12 cellular contexts compared by ENCODE assay signal in the genomic region with DNA sequence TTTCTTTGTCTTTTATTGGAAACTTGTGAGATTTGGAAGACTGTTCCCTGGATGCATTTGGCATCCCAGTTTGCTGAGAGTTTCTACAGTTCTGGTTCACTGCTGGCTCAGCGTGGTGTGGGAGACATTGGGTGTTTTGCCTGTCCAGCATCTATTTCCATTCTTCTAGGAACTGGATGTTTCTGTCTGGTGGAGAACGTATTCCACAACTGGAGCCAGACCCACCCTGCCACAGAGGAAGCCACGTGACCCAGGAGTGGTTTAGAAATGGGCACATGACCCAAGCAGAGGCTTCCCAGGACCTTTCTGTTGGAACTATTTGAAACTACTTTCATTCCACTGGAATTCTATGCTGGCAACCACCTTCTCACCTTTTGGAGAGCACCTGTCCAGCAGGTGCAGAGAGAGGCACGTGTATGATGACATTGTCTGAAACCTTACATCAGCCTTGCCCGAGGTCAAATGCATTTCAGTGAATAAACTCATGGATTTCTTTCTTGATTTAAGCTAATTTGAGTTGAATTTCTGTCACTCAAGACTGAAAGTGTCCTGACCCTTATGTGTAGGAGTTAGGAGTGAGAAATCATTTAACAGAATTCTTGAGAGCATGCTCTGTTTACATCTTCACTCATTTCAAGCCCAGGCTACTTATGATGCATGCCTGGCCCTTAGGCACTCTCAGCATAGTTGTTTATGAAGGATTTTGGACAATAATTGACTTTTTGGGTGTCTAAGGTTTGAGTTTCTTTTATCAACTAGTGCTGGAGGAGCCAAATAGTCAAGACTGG.
DNase-seq lines count a peak whose midpoint lies in the region; ATAC-seq and FAIRE-seq lines count a peak whose summit lies in the region.
"Had no signal": no experiment of that assay in that cellular context is flagged by ENCODE, and none has a peak within 500 bp of the region (broad histone marks: within the 10 kb centered on the region; RNA-seq: fewer than 3 reads in every experiment).

No MANE protein-coding gene starts in this region.

- no peak for DNase-seq in activated T-cell treated with anti-CD3 and anti-CD28 coated beads, Interleukin-2, amount 50 U/mL, for 4 hours
- DNase-seq in activated T-cell treated with anti-CD3 and anti-CD28 coated beads, Interleukin-2, amount 50 U/mL, for 1 hour: no peak
- peak in 1 of 2 donors; percentile 64 for DNase-seq in stimulated activated effector memory CD8-positive, alpha-beta T cell treated with anti-CD3 and anti-CD28 coated beads, Interleukin-12 subunit alpha, Interleukin-12 subunit beta, amount 100 ng/mL, for 72 hours (ENCODE audit: low spot score in 2 of 2)
- DNase-seq in hippocampal formation (lab: John Stamatoyannopoulos, UW): no peak
- no peak for DNase-seq in urothelium cell line (ENCODE audit: low spot score)
- DNase-seq: effector CD8-positive, alpha-beta T cell; gastrocnemius medialis; NCI-H226 had no signal

- H3K27ac Mint-ChIP-seq in activated T-helper 17 cell treated with anti-CD3 and anti-CD28 coated beads, Interleukin-2, amount 50 U/mL, for 72 hours: peak overlapping the region; percentile 99
- H3K27ac Mint-ChIP-seq in stimulated activated effector memory CD8-positive, alpha-beta T cell treated with anti-CD3 and anti-CD28 coated beads, Interleukin-12 subunit alpha, Interleukin-12 subunit beta, amount 100 ng/mL, for 72 hours: peak overlapping the region; percentile 98

- H3K4me3 Mint-ChIP-seq in activated T-cell treated with anti-CD3 and anti-CD28 coated beads, Interleukin-2, amount 50 U/mL, for 4 hours: peak overlapping the region; percentile 80
- peak overlapping the region; percentile 90 for H3K4me3 Mint-ChIP-seq in activated T-helper 17 cell treated with anti-CD3 and anti-CD28 coated beads, Interleukin-2, amount 50 U/mL, for 72 hours
- peak overlapping the region; percentile 81 for H3K4me3 Mint-ChIP-seq in stimulated activated effector memory CD8-positive, alpha-beta T cell treated with anti-CD3 and anti-CD28 coated beads, Interleukin-12 subunit alpha, Interleukin-12 subunit beta, amount 100 ng/mL, for 72 hours
- H3K4me3 Mint-ChIP-seq: nephron had no signal

- H3K4me1 Mint-ChIP-seq in activated T-cell treated with anti-CD3 and anti-CD28 coated beads, Interleukin-2, amount 50 U/mL, for 4 hours (ENCODE audit: low read depth): peaks cover 74% of the 10 kb centered on the region
- H3K4me1 Mint-ChIP-seq in activated T-helper 17 cell treated with anti-CD3 and anti-CD28 coated beads, Interleukin-2, amount 50 U/mL, for 72 hours: peaks cover 55% of the 10 kb centered on the region
- H3K4me1 Mint-ChIP-seq in stimulated activated effector memory CD8-positive, alpha-beta T cell treated with anti-CD3 and anti-CD28 coated beads, Interleukin-12 subunit alpha, Interleukin-12 subunit beta, amount 100 ng/mL, for 72 hours: peaks cover 56% of the 10 kb centered on the region

- no peaks in the 10 kb centered on the region for H3K27me3 Mint-ChIP-seq in activated T-cell treated with anti-CD3 and anti-CD28 coated beads, Interleukin-2, amount 50 U/mL, for 4 hours (ENCODE audit: low read depth)
- H3K27me3 Mint-ChIP-seq in activated T-helper 17 cell treated with anti-CD3 and anti-CD28 coated beads, Interleukin-2, amount 50 U/mL, for 72 hours: no peaks in the 10 kb centered on the region

- FAIRE-seq in urothelium cell line (lab: Jason Lieb, UNC): no peak

- peak; percentile 39 to 46 for ATAC-seq in activated T-cell treated with anti-CD3 and anti-CD28 coated beads, Interleukin-2, amount 50 U/mL, for 4 hours
- ATAC-seq in HG02678 (IDR thresholded peaks at IDR 0.05; ENCODE audit: unreplicated experiment) (peak; percentile 31), HG03196 (IDR thresholded peaks at IDR 0.05; ENCODE audit: unreplicated experiment) (no peak)
- ATAC-seq in activated T-helper 17 cell treated with anti-CD3 and anti-CD28 coated beads, Interleukin-2, amount 50 U/mL, for 72 hours (replicated peaks): peak; percentile 49
- ATAC-seq in stimulated activated effector memory CD8-positive, alpha-beta T cell treated with anti-CD3 and anti-CD28 coated beads, Interleukin-12 subunit alpha, Interleukin-12 subunit beta, amount 100 ng/mL, for 72 hours: peak; percentile 73
- ATAC-seq: gastrocnemius medialis had no signal

- H3K9me3 Mint-ChIP-seq in activated T-cell treated with anti-CD3 and anti-CD28 coated beads, Interleukin-2, amount 50 U/mL, for 4 hours: no peaks in the 10 kb centered on the region
- peaks cover 5% of the 10 kb centered on the region for H3K9me3 Mint-ChIP-seq in activated T-helper 17 cell treated with anti-CD3 and anti-CD28 coated beads, Interleukin-2, amount 50 U/mL, for 72 hours
- H3K9me3 Mint-ChIP-seq in stimulated activated effector memory CD8-positive, alpha-beta T cell treated with anti-CD3 and anti-CD28 coated beads, Interleukin-12 subunit alpha, Interleukin-12 subunit beta, amount 100 ng/mL, for 72 hours: peaks cover 2% of the 10 kb centered on the region

- H3K36me3 Mint-ChIP-seq in activated T-cell treated with anti-CD3 and anti-CD28 coated beads, Interleukin-2, amount 50 U/mL, for 4 hours (ENCODE audit: insufficient read depth): no peaks in the 10 kb centered on the region
- H3K36me3 Mint-ChIP-seq in activated T-helper 17 cell treated with anti-CD3 and anti-CD28 coated beads, Interleukin-2, amount 50 U/mL, for 72 hours (ENCODE audit: low read depth): peaks cover 55% of the 10 kb centered on the region
- peaks cover 42% of the 10 kb centered on the region for H3K36me3 Mint-ChIP-seq in stimulated activated effector memory CD8-positive, alpha-beta T cell treated with anti-CD3 and anti-CD28 coated beads, Interleukin-12 subunit alpha, Interleukin-12 subunit beta, amount 100 ng/mL, for 72 hours
